ENCODE assay signal across 19 cellular contexts in the genomic region with DNA sequence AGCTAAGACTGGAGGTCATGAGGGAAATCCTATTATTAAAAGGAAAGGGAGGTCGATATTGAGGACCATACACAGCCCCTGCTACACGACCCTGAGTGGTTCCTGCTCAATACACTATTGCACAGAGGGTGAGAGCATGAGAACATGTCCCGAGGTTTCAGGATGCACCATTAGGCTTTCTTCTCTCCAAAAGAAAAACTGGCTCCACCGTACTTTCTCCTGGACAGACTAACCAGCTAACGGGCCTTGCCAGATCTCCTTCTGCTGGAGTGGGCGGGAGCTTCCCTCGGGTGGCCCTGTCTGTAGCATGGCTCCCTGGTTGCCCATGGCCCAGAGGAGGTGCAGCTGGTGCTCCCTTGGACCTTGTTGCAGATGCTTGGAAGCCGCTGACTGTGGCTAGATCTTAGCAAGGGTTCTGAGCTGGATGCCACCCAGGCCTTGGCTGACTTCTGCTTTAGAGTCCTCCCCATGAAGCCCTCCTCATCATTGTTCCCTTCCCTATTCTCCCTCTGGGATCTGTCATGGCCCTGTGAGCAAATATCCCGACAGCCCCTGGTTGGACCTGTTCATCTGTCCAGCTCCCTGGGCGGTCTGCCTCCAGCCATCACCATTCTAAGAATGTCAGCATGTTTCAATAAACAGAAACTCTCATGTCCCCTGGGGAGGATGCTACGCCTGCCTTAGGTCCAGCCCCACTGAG. TPM values are rescaled to one million over a fixed set of nuclear protein-coding genes. Genes with fewer than 3 reads are reported as not detected.
"Had no signal": no experiment of that assay in that cellular context is flagged by ENCODE, and none has a peak within 500 bp of the region (broad histone marks: within the 10 kb centered on the region; RNA-seq: fewer than 3 reads in every experiment).

No MANE protein-coding gene starts in this region.

- H3K9me3 Mint-ChIP-seq: activated CD4-positive, alpha-beta T cell treated with anti-CD3 and anti-CD28 coated beads, Interleukin-2, amount 10 ng/mL, durations not matched to agents 24 days and 14 days; activated naive CD4-positive, alpha-beta T cell treated with anti-CD3 and anti-CD28 coated beads, Interleukin-2, amount 50 U/mL, for 24 hours; activated T-cell treated with anti-CD3 and anti-CD28 coated beads, Interleukin-2, amount 50 U/mL, for 24 hours; neural progenitor cell; stimulated activated memory B cell treated with anti-CD40 and anti-IgM and Interleukin-4, amounts not matched to agents 10 μg/mL and 1 μg/mL and 100 μg/mL, for 72 hours had no signal

- H3K27me3 ChIP-seq: cardiac muscle cell had no signal

- H3K27me3 Mint-ChIP-seq: activated CD4-positive, alpha-beta T cell treated with anti-CD3 and anti-CD28 coated beads, Interleukin-2, amount 10 ng/mL, durations not matched to agents 24 days and 14 days had no signal

- H3K27ac Mint-ChIP-seq: activated CD4-positive, alpha-beta T cell treated with anti-CD3 and anti-CD28 coated beads, Interleukin-2, amount 10 ng/mL, durations not matched to agents 24 days and 14 days; activated naive CD4-positive, alpha-beta T cell treated with anti-CD3 and anti-CD28 coated beads, Interleukin-2, amount 50 U/mL, for 24 hours; activated T-cell treated with anti-CD3 and anti-CD28 coated beads, Interleukin-2, amount 50 U/mL, for 24 hours; neural progenitor cell; stimulated activated memory B cell treated with anti-CD40 and anti-IgM and Interleukin-4, amounts not matched to agents 10 μg/mL and 1 μg/mL and 100 μg/mL, for 72 hours; WTC11 had no signal

- H3K27ac ChIP-seq: cardiac muscle cell, neural progenitor cell, parathyroid adenoma had no signal

- H3K36me3 Mint-ChIP-seq: activated naive CD4-positive, alpha-beta T cell treated with anti-CD3 and anti-CD28 coated beads, Interleukin-2, amount 50 U/mL, for 24 hours; neural progenitor cell; stimulated activated memory B cell treated with anti-CD40 and anti-IgM and Interleukin-4, amounts not matched to agents 10 μg/mL and 1 μg/mL and 100 μg/mL, for 72 hours had no signal

- H3K4me3 ChIP-seq: cardiac muscle cell, neural progenitor cell had no signal

- DNase-seq: activated CD4-positive, alpha-beta T cell treated with anti-CD3 and anti-CD28 coated beads, Interleukin-2, amount 10 ng/mL, durations not matched to agents 24 days and 14 days; activated T-cell treated with anti-CD3 and anti-CD28 coated beads, Interleukin-2, amount 50 U/mL, for 24 hours; cortex of kidney; effector CD8-positive, alpha-beta T cell; foreskin melanocyte; stimulated activated CD4-positive, alpha-beta T cell treated with anti-CD3 and anti-CD28 coated beads, Interleukin-2, amount 100 ng/mL, for 48 hours; T-helper 2 cell; trophoblast cell had no signal

- H3K36me3 ChIP-seq: cardiac muscle cell, neural progenitor cell had no signal

- FAIRE-seq: TTC549 had no signal

- H3K4me1 Mint-ChIP-seq: activated CD4-positive, alpha-beta T cell treated with anti-CD3 and anti-CD28 coated beads, Interleukin-2, amount 10 ng/mL, durations not matched to agents 24 days and 14 days; activated naive CD4-positive, alpha-beta T cell treated with anti-CD3 and anti-CD28 coated beads, Interleukin-2, amount 50 U/mL, for 24 hours; neural progenitor cell; stimulated activated memory B cell treated with anti-CD40 and anti-IgM and Interleukin-4, amounts not matched to agents 10 μg/mL and 1 μg/mL and 100 μg/mL, for 72 hours had no signal

- H3K4me1 ChIP-seq: neural progenitor cell had no signal

- H3K4me3 Mint-ChIP-seq: activated CD4-positive, alpha-beta T cell treated with anti-CD3 and anti-CD28 coated beads, Interleukin-2, amount 10 ng/mL, durations not matched to agents 24 days and 14 days; activated naive CD4-positive, alpha-beta T cell treated with anti-CD3 and anti-CD28 coated beads, Interleukin-2, amount 50 U/mL, for 24 hours; activated T-cell treated with anti-CD3 and anti-CD28 coated beads, Interleukin-2, amount 50 U/mL, for 24 hours; neural progenitor cell; stimulated activated memory B cell treated with anti-CD40 and anti-IgM and Interleukin-4, amounts not matched to agents 10 μg/mL and 1 μg/mL and 100 μg/mL, for 72 hours; WTC11 had no signal

- H3K9ac ChIP-seq: neural progenitor cell, parathyroid adenoma had no signal

RNA-seq across cellular contexts. Expression of a gene that starts 52.9 kb away (rescaled TPM):
- total RNA-seq: activated CD4-positive, alpha-beta T cell treated with anti-CD3 and anti-CD28 coated beads, Interleukin-2, amount 10 ng/mL, durations not matched to agents 24 days and 14 days; activated CD8-positive, alpha-beta memory T cell treated with anti-CD3 and anti-CD28 coated beads for 36 hours; cardiac muscle cell; lower leg skin; subcutaneous adipose tissue had no signal
- polyA plus RNA-seq: cardiac muscle cell, fibroblast of lung had no signal
